8 cellular contexts compared by ENCODE assay signal in the genomic region with DNA sequence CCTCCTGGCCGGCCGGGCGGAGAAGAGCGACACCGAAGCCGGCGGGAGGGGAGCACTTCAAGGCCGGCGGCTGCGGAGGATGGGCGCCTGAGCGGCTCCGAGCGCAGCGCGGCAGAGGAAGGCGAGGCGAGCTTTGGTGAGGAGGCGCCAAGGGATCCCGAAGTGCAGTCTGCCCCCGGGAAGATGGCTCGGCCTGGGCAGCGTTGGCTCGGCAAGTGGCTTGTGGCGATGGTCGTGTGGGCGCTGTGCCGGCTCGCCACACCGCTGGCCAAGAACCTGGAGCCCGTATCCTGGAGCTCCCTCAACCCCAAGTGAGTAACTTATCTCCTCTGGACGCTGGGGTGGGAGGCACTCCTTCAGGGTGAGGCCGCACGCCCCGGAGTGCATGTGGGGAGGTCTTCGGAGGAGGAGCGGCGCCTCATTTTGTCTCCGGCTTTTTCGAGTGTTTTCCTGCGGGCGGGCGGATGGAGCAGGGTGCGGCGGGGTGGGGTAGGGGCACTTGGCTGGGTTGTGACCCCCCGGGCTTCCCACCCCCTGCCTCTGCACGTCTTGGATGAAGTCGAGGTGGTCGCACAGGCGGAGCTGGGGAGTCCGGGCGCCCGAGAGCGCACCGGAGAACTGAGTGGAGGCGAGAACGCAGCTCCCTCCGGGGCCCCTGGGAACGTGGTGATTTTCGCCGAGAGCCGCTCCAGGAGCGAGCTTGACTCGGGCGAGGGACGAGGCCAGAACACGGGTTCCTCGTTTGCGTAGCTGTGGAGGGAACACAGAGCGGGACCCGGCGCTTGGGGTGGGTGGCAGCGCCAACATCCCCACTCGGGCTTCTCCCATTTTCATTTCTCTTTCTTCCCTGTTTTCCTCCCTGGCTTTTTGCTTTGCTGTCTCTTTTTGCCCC. TPM values are rescaled to one million over a fixed set of nuclear protein-coding genes. Genes with fewer than 3 reads are reported as not detected.
A peak's percentile ranks its signal among the peaks of the same experiment; 100 is the strongest.
DNase-seq lines count a peak whose midpoint lies in the region; ATAC-seq and TF ChIP-seq lines count a peak whose summit lies in the region.

No MANE protein-coding gene starts in this region.

- no TSS peak for BruUV-seq in PC-3 (replicated peaks; lab: Mats Ljungman, UMichigan)

- H3K4me3 ChIP-seq in GM12864 (ENCODE audit: low read depth, low read length) = peak overlapping the region; percentile 61
- peak overlapping the region; percentile 93 for H3K4me3 ChIP-seq in PC-3 (ENCODE audit: low read length)
- H3K4me3 ChIP-seq in choroid plexus epithelial cell (ENCODE audit: low read depth, low read length) = peak overlapping the region; percentile 73
- peak overlapping the region; percentile 75 for H3K4me3 ChIP-seq in lower lobe of right lung
- H3K4me3 ChIP-seq in thymus (ENCODE audit: low read length) = peak overlapping the region; percentile 67

- intact Hi-C loops in PC-3 (cut with micrococcal nuclease) = loop anchor here (5.0 kb wide), 2 partner anchors 102 to 322 kb away; no protein-coding TSS in a partner anchor
- intact Hi-C loops in lower lobe of right lung (cut with DNase I) = no loop called here

- H3K4me1 ChIP-seq in PC-3 (ENCODE audit: insufficient read depth, low read length) (peaks cover 38% of the 10 kb centered on the region), lower lobe of right lung (peaks cover 5% of the 10 kb centered on the region), thymus (ENCODE audit: control insufficient read depth, insufficient read depth, low read length) (no peaks in the 10 kb centered on the region)

- DNase-seq in GM12864 (ENCODE audit: low read depth) (no peak), PC-3 (no peak), choroid plexus epithelial cell (ENCODE audit: low read depth) (peak; percentile 47), lower lobe of right lung (peak; percentile 47), COR-L47 (lab: John Stamatoyannopoulos, UW) (no peak), GM19238 (ENCODE audit: insufficient read length, low spot score) (no peak)

- no peak overlapping the region for H2AFZ ChIP-seq in PC-3 (ENCODE audit: low read length)

- CTCF ChIA-PET in PC-3 (lab: Charles Lee) = interaction anchor here (0.6 kb wide), 1 partner anchor 1303 kb away, joined by 4 read pairs; the partner anchor contains the start of gene IGBP1

- TF ChIP-seq CTCF in GM12864 (IDR thresholded peaks at IDR 0.05; ENCODE audit: low read depth, low read length, missing control alignments) (no peak), PC-3 (conservative IDR thresholded peaks at IDR 0.05; ENCODE audit: low read depth, low read length) (no peak), choroid plexus epithelial cell (conservative IDR thresholded peaks at IDR 0.05; ENCODE audit: low read depth, low read length) (no peak), lower lobe of right lung (IDR thresholded peaks at IDR 0.05) (no peak)

- no peaks in the 10 kb centered on the region for H3F3A ChIP-seq in PC-3 (ENCODE audit: low read length, unreplicated experiment)

- H3K36me3 ChIP-seq in PC-3 (ENCODE audit: low read depth, low read length) = no peaks in the 10 kb centered on the region
- H3K36me3 ChIP-seq in lower lobe of right lung = no peaks in the 10 kb centered on the region
- H3K36me3 ChIP-seq in thymus (ENCODE audit: control insufficient read depth, insufficient read depth) = no peaks in the 10 kb centered on the region

- H3K27me3 ChIP-seq in PC-3 (ENCODE audit: low read length) = no peaks in the 10 kb centered on the region
- H3K27me3 ChIP-seq in lower lobe of right lung (ENCODE audit: low read depth) = no peaks in the 10 kb centered on the region
- H3K27me3 ChIP-seq in thymus (ENCODE audit: control insufficient read depth, insufficient read depth) = no peaks in the 10 kb centered on the region

- H3K9me3 ChIP-seq in PC-3 (ENCODE audit: low read length) = no peaks in the 10 kb centered on the region
- H3K9me3 ChIP-seq in lower lobe of right lung = no peaks in the 10 kb centered on the region
- H3K9me3 ChIP-seq in thymus (ENCODE audit: control insufficient read depth) = no peaks in the 10 kb centered on the region

- peak overlapping the region; percentile 88 for H3K9ac ChIP-seq in PC-3 (ENCODE audit: low read length)

- peaks cover 48% of the 10 kb centered on the region for H4K20me1 ChIP-seq in PC-3 (ENCODE audit: low read length)

- 1% methylated on average over 74 of the region's 74 CpGs for WGBS in thymus

- ATAC-seq in PC-3 = no peak
- peak; percentile 37 to 48 for ATAC-seq in lower lobe of right lung
- ATAC-seq in HG03378 (IDR thresholded peaks at IDR 0.05; ENCODE audit: unreplicated experiment) = no peak

- H3K4me2 ChIP-seq in PC-3 (ENCODE audit: low read length) = peak overlapping the region; percentile 97

- POLR2A ChIA-PET in PC-3 (lab: Charles Lee; ENCODE audit: unreplicated experiment) = interaction anchor here (0.7 kb wide), 1 partner anchor 202 kb away, joined by 4 read pairs; no protein-coding TSS in a partner anchor

- H3K27ac ChIP-seq in PC-3 (ENCODE audit: low read length) (no peak overlapping the region), lower lobe of right lung (peak overlapping the region; percentile 89), thymus (ENCODE audit: low read depth) (peak overlapping the region; percentile 18)

- no peaks in the 10 kb centered on the region for H3K9me2 ChIP-seq in PC-3 (replicated peaks; ENCODE audit: low read length)

- H3K79me2 ChIP-seq in PC-3 (ENCODE audit: low read length) = peaks cover 61% of the 10 kb centered on the region

RNA-seq across cellular contexts. Expression of gene EFNB1, which starts 1.0 kb away (rescaled TPM):
- total RNA-seq in PC-3 (2014; rRNA removed) (102 and 142 TPM in 2 replicates), lower lobe of right lung (36.5 TPM)
- 14.5 TPM for polyA plus RNA-seq in thymus

Comparison
In these comparisons a context has a peak if more than half of its experiments do, and no peak if none do; other contexts are left out.
1. DNase-seq: peak in choroid plexus epithelial cell (single experiment) and lower lobe of right lung (single experiment); none in GM12864 (single experiment), PC-3 (single experiment), COR-L47 (single experiment) and GM19238 (single experiment).
2. ATAC-seq: peak in lower lobe of right lung (2 of 2); none in PC-3 (single experiment) and HG03378 (single experiment).
3. Peak in every context shown above with its lines, with median percentiles within 50 percentile points of each other: H3K4me3 ChIP-seq.